Comparison of ENCODE assay signal across 8 cellular contexts in the genomic region with DNA sequence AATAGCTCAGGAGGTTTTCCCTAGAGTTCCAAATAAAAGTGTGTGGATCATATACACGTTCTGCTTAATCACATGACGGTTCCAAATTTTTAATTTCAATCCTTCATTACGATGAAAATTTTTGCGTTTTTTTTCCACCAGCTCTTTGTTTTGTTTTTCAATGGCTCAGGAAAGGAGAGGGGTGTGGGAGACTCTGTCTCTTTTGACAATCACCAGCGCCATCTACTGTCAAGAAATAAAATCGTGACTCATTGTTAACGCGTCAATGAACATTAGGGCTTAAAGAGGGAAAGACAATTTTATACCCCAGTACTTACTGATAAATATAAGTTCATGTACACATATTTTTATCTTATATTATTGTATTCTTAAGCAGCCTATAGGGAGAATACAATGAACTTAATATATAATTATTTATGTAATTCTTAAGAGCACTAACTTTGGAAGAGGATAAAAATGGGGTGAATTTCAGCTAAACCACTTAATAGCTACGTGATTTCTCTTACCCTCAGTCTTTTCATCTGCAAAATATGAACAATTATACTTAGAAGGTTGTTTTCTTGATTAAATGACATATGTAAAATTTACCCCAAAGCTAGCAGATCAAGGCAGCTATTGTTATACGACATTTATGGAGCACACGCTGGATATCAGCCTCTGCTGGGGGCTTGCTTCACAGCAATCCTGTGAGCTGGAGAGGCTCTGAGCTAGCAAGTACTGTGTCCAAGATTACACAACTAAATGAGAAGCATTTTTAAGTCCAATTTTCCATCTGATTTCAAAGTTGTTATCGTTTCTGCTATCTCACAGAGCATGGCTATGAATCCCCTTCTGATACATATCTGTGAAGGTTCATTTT. TPM values are rescaled to one million over a fixed set of nuclear protein-coding genes. Genes with fewer than 3 reads are reported as not detected.
DNase-seq lines count a peak whose midpoint lies in the region; ATAC-seq, FAIRE-seq and TF ChIP-seq lines count a peak whose summit lies in the region.

No MANE protein-coding gene starts in this region.

- DNase-seq in EL (peak; percentile 69), MM.1S (peak; percentile 63), SJCRH30 (peak; percentile 48 to 92), middle frontal gyrus (ENCODE audit: extremely low spot score, low spot score) (peak; percentile 43)
- no peak for DNase-seq in activated CD4-positive, alpha-beta T cell treated with anti-CD3 and anti-CD28 coated beads for 1 hour

- no peak overlapping the region for H3K4me2 ChIP-seq in MM.1S (ENCODE audit: low read depth, low read length)

- H3K79me2 ChIP-seq in MM.1S (ENCODE audit: low read length) = no peaks in the 10 kb centered on the region

- H3K27me3 ChIP-seq in MM.1S (replicated peaks; ENCODE audit: insufficient read depth, low read length) = 0 out of 2 replicates have a peak, but pooled peaks cover 5% of the 10 kb centered on the region
- H3K27me3 ChIP-seq in SJCRH30 = no peaks in the 10 kb centered on the region

- peak; percentile 69 for TF ChIP-seq CTCF in MM.1S (IDR thresholded peaks at IDR 0.05; ENCODE audit: low read length)

- H3K27ac ChIP-seq in MM.1S (ENCODE audit: low read length) = no peak overlapping the region
- H3K27ac ChIP-seq in SJCRH30 = no peak overlapping the region

- H3K36me3 ChIP-seq in MM.1S (replicated peaks; ENCODE audit: insufficient read depth, low read length) = no peaks in the 10 kb centered on the region
- no peaks in the 10 kb centered on the region for H3K36me3 ChIP-seq in SJCRH30

- H4K20me1 ChIP-seq in MM.1S (ENCODE audit: insufficient read depth, low read length) = no peaks in the 10 kb centered on the region

- H3K4me1 ChIP-seq in MM.1S (ENCODE audit: low read length) (no peaks in the 10 kb centered on the region), SJCRH30 (peaks cover 12% of the 10 kb centered on the region)

- H3K4me3 ChIP-seq in MM.1S (ENCODE audit: low read length) (no peak overlapping the region), SJCRH30 (no peak overlapping the region)

- no peak for ATAC-seq in HG02571 (IDR thresholded peaks at IDR 0.05; ENCODE audit: unreplicated experiment)

- peak; percentile 97 for FAIRE-seq in A204.1 (lab: Jason Lieb, UNC)
- FAIRE-seq in endometrium (lab: Jason Lieb, UNC) = peak; percentile 99

- no peaks in the 10 kb centered on the region for H3F3A ChIP-seq in MM.1S (ENCODE audit: insufficient read depth, low read length)

- H2AFZ ChIP-seq in MM.1S (ENCODE audit: low read length) = no peak overlapping the region

- no peak overlapping the region for H3K9ac ChIP-seq in MM.1S (ENCODE audit: low read length)

- H3K9me3 ChIP-seq in MM.1S (replicated peaks; ENCODE audit: insufficient read depth, low read length) = no peaks in the 10 kb centered on the region
- H3K9me3 ChIP-seq in SJCRH30 (replicated peaks) = no peaks in the 10 kb centered on the region

- H3K9me2 ChIP-seq in MM.1S (replicated peaks; ENCODE audit: insufficient read depth, low read length) = no peaks in the 10 kb centered on the region

RNA-seq across cellular contexts. Expression of a gene that starts 47.4 kb away (rescaled TPM):
- total RNA-seq in SJCRH30 (2014; rRNA removed; shearing (Covaris generic)) = 1.5 and 2.1 TPM in 2 replicates
